In the genomic region with DNA sequence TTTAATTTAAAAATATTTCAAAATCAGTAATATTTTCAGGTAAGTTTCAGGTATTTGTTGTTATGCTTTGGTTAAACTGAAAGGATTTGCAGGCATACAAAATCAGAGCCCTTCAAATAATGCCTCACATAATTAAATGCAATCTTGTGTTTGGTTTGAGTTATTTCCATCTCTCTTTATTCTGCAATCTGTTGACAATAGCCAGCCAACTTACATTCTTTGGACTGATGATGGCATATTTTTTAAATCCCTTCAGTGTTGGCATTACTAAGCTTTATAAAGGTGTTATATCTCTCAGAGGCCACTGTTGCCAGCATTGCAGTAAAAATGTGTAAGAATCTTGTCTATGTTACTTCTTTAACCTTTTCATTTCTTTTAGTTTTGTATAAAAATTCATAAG, we compare ENCODE assay signal across 21 cellular contexts.
DNase-seq lines count a peak whose midpoint lies in the region; ATAC-seq, FAIRE-seq and TF ChIP-seq lines count a peak whose summit lies in the region.
"Had no signal": no experiment of that assay in that cellular context is flagged by ENCODE, and none has a peak within 500 bp of the region (broad histone marks: within the 10 kb centered on the region; RNA-seq: fewer than 3 reads in every experiment).

No MANE protein-coding gene starts in this region.

- FAIRE-seq in HepG2 (lab: Jason Lieb, UNC): no peak
- FAIRE-seq: A204.1, D721Med had no signal

- no peak overlapping the region for H2AFZ ChIP-seq in HepG2 (ENCODE audit: low read length)
- H2AFZ ChIP-seq: GM23338 had no signal

- H4K20me1 ChIP-seq in HepG2 (ENCODE audit: insufficient read depth, low read length): no peaks in the 10 kb centered on the region

- H3K36me3 ChIP-seq in liver (ENCODE audit: control insufficient read depth in 4 of 4, insufficient read depth in 3 of 4, low read depth in 1 of 4, low read length in 3 of 4) (no peaks in the 10 kb centered on the region), HepG2 (replicated peaks in 1 of 2; ENCODE audit: control insufficient read depth in 1 of 2, insufficient read depth in 2 of 2, low read length in 2 of 2) (no peaks in the 10 kb centered on the region), adrenal gland (replicated peaks in 1 of 2) (no peaks in the 10 kb centered on the region)
- H3K36me3 ChIP-seq: BE2C, HAP-1 had no signal

- TF ChIP-seq CTCF in liver (IDR thresholded peaks at IDR 0.05; ENCODE audit: low read depth, low read length, missing input control) (no peak), HepG2 (CRISPR knock-in tag; IDR thresholded peaks at IDR 0.05) (no peak), fibroblast of pulmonary artery (IDR thresholded peaks at IDR 0.05; ENCODE audit: low read length, missing control alignments) (no peak), adrenal gland (IDR thresholded peaks at IDR 0.05) (no peak)

- DNase-seq in HepG2 (ENCODE audit: low spot score): no peak
- peak; percentile 58 for DNase-seq in cerebellar cortex (ENCODE audit: low spot score)
- peak; percentile 6 for DNase-seq in fibroblast of pulmonary artery (ENCODE audit: low read depth)
- DNase-seq in activated T-cell treated with anti-CD3 and anti-CD28 coated beads for 4 hours: no peak
- no peak for DNase-seq in adrenal gland
- DNase-seq: BE2C, DMS53, EL, MV-4-11, NCI-H1105 treated with DMSO at 0.1 percent for 48 hours, NCI-H2171, NCI-H526, PC-3, Right ventricle myocardium superior had no signal

- H3K9me3 ChIP-seq in liver (ENCODE audit: control insufficient read depth in 4 of 4, low read length in 3 of 4): no peaks in the 10 kb centered on the region
- no peaks in the 10 kb centered on the region for H3K9me3 ChIP-seq in HepG2 (ENCODE audit: low read length)
- H3K9me3 ChIP-seq in adrenal gland (replicated peaks in 1 of 3): peaks cover 0 to 4% (median 0%) of the 10 kb centered on the region in 3 donors
- H3K9me3 ChIP-seq: BE2C, HAP-1 had no signal

- TF ChIP-seq POLR2A in HepG2 (IDR thresholded peaks at IDR 0.05; ENCODE audit: insufficient read depth in 1 of 2, low read depth in 2 of 2, low read length in 2 of 2) (no peak), adrenal gland (IDR thresholded peaks at IDR 0.05) (no peak)

- no TSS peak for BruUV-seq in HepG2 (replicated peaks; lab: Mats Ljungman, UMichigan)

- H3K27ac ChIP-seq in liver (ENCODE audit: low read depth in 1 of 2, low read length in 2 of 2) (no peak overlapping the region), HepG2 (ENCODE audit: extremely low read length, insufficient read depth, low read length) (no peak overlapping the region), adrenal gland (no peak overlapping the region)

- H3K79me2 ChIP-seq in HepG2 (ENCODE audit: insufficient read depth, low read length): no peaks in the 10 kb centered on the region

- no peaks in the 10 kb centered on the region for H3K27me3 ChIP-seq in liver (ENCODE audit: control insufficient read depth in 4 of 4, insufficient read depth in 4 of 4, low read length in 3 of 4)
- H3K27me3 ChIP-seq in HepG2 (ENCODE audit: control insufficient read depth in 1 of 2, insufficient read depth in 2 of 2, low read length in 2 of 2): no peaks in the 10 kb centered on the region; a peak in 1 of 5 replicates
- H3K27me3 ChIP-seq in adrenal gland: no peaks in the 10 kb centered on the region
- H3K27me3 ChIP-seq: BE2C had no signal

- CTCF ChIA-PET in HepG2 (lab: Yijun Ruan, JAX; ENCODE audit: low intra/inter-chr PET ratio, low total read pairs): no interaction called here

- POLR2A ChIA-PET in HepG2 (lab: Yijun Ruan, JAX): no interaction called here

- in situ Hi-C loops in HepG2 (cut with HindIII; ENCODE audit: extremely low pct_ligation_motif_present, low pct_unique_long_range_greater_than_20kb): no loop called here

- TF ChIP-seq EP300 in HepG2 (IDR thresholded peaks at IDR 0.05; ENCODE audit: low read depth in 2 of 2, low read length in 2 of 2) (no peak), HepG2 (CRISPR knock-in tag; IDR thresholded peaks at IDR 0.05; ENCODE audit: borderline replicate concordance) (no peak)

- intact Hi-C loops in HepG2 (cut with micrococcal nuclease; ENCODE audit: unreplicated experiment): no loop called here
- intact Hi-C loops in adrenal gland (cut with DNase I): no loop called here

- H3K4me2 ChIP-seq in HepG2 (ENCODE audit: low read depth, low read length): no peak overlapping the region
- H3K4me2 ChIP-seq: GM23338 had no signal

- H3K4me1 ChIP-seq in liver (ENCODE audit: control insufficient read depth in 4 of 4, insufficient read depth in 4 of 4, low read length in 3 of 4): peaks cover 0 to 7% (median 2%) of the 10 kb centered on the region in 4 donors
- H3K4me1 ChIP-seq in HepG2 (ENCODE audit: insufficient read depth, low read length): peaks cover 3% of the 10 kb centered on the region
- H3K4me1 ChIP-seq in adrenal gland (replicated peaks in 1 of 2): no peaks in the 10 kb centered on the region
- H3K4me1 ChIP-seq: BE2C had no signal

- H3K9ac ChIP-seq in liver (ENCODE audit: low read depth in 1 of 2, low read length in 2 of 2) (no peak overlapping the region), HepG2 (ENCODE audit: insufficient read depth, low read depth, low read length) (no peak overlapping the region)

- H3K4me3 ChIP-seq in liver (ENCODE audit: low read depth in 1 of 3, low read length in 3 of 3) (no peak overlapping the region), HepG2 (replicated peaks in 1 of 3; ENCODE audit: insufficient read depth in 1 of 3, low read depth in 2 of 3, low read length in 3 of 3) (no peak overlapping the region), fibroblast of pulmonary artery (replicated peaks; ENCODE audit: low read depth, low read length) (no peak overlapping the region), adrenal gland (no peak overlapping the region)
- H3K4me3 ChIP-seq: GM23338, HAP-1 had no signal

- TF ChIP-seq RAD21 in liver (IDR thresholded peaks at IDR 0.05) (no peak), HepG2 (CRISPR knock-in tag; IDR thresholded peaks at IDR 0.05) (no peak)

- no peak for ATAC-seq in HepG2
- no peak for ATAC-seq in HG03039 (IDR thresholded peaks at IDR 0.05; ENCODE audit: unreplicated experiment)
- no peak for ATAC-seq in GM21528 (IDR thresholded peaks at IDR 0.05; ENCODE audit: low FRiP score, unreplicated experiment)
- ATAC-seq: GM23338, PC-3 had no signal

TF ChIP-seq in liver, 16 proteins besides CTCF, POLR2A, EP300 and RAD21 (continues in another document):
- TF ChIP-seq YY1 (IDR thresholded peaks at IDR 0.05) (no peak), FOXA2 (IDR thresholded peaks at IDR 0.05) (peak; percentile 15), RXRA (IDR thresholded peaks at IDR 0.05) (no peak), HNF4A (conservative IDR thresholded peaks at IDR 0.05) (peak in 1 of 2 donors; percentile 22), TAF1 (conservative IDR thresholded peaks at IDR 0.05) (no peak)
- TF ChIP-seq, protein P1, sequence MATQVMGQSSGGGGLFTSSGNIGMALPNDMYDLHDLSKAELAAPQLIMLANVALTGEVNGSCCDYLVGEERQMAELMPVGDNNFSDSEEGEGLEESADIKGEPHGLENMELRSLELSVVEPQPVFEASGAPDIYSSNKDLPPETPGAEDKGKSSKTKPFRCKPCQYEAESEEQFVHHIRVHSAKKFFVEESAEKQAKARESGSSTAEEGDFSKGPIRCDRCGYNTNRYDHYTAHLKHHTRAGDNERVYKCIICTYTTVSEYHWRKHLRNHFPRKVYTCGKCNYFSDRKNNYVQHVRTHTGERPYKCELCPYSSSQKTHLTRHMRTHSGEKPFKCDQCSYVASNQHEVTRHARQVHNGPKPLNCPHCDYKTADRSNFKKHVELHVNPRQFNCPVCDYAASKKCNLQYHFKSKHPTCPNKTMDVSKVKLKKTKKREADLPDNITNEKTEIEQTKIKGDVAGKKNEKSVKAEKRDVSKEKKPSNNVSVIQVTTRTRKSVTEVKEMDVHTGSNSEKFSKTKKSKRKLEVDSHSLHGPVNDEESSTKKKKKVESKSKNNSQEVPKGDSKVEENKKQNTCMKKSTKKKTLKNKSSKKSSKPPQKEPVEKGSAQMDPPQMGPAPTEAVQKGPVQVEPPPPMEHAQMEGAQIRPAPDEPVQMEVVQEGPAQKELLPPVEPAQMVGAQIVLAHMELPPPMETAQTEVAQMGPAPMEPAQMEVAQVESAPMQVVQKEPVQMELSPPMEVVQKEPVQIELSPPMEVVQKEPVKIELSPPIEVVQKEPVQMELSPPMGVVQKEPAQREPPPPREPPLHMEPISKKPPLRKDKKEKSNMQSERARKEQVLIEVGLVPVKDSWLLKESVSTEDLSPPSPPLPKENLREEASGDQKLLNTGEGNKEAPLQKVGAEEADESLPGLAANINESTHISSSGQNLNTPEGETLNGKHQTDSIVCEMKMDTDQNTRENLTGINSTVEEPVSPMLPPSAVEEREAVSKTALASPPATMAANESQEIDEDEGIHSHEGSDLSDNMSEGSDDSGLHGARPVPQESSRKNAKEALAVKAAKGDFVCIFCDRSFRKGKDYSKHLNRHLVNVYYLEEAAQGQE (IDR thresholded peaks at IDR 0.05): no peak

TF ChIP-seq in HepG2, 621 proteins besides CTCF, POLR2A, EP300 and RAD21:
- TF ChIP-seq IKZF4 (CRISPR knock-in tag; IDR thresholded peaks at IDR 0.05; ENCODE audit: borderline replicate concordance, low read depth, not compliant biosample characterization) (no peak), SMYD3 (CRISPR knock-in tag; IDR thresholded peaks at IDR 0.05) (no peak), SIX1 (CRISPR knock-in tag; IDR thresholded peaks at IDR 0.05; ENCODE audit: borderline replicate concordance) (no peak)
- TF ChIP-seq, protein P2, sequence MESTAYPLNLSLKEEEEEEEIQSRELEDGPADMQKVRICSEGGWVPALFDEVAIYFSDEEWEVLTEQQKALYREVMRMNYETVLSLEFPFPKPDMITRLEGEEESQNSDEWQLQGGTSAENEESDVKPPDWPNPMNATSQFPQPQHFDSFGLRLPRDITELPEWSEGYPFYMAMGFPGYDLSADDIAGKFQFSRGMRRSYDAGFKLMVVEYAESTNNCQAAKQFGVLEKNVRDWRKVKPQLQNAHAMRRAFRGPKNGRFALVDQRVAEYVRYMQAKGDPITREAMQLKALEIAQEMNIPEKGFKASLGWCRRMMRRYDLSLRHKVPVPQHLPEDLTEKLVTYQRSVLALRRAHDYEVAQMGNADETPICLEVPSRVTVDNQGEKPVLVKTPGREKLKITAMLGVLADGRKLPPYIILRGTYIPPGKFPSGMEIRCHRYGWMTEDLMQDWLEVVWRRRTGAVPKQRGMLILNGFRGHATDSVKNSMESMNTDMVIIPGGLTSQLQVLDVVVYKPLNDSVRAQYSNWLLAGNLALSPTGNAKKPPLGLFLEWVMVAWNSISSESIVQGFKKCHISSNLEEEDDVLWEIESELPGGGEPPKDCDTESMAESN (CRISPR knock-in tag; conservative IDR thresholded peaks at IDR 0.05): no peak
- TF ChIP-seq, protein P3, sequence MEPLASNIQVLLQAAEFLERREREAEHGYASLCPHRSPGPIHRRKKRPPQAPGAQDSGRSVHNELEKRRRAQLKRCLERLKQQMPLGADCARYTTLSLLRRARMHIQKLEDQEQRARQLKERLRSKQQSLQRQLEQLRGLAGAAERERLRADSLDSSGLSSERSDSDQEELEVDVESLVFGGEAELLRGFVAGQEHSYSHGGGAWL (CRISPR knock-in tag; IDR thresholded peaks at IDR 0.05): no peak

Comparison
In these comparisons a context has a peak if more than half of its experiments do, and no peak if none do; other contexts are left out.
1. DNase-seq: peak in cerebellar cortex (single experiment) and fibroblast of pulmonary artery (single experiment); none in HepG2 (single experiment), activated T-cell treated with anti-CD3 and anti-CD28 coated beads for 4 hours (single experiment) and adrenal gland (0 of 7).